Comparison of ENCODE assay signal across 15 cellular contexts in genomic region chr4:112511294-112512118, GRCh38. TPM values are rescaled to one million over a fixed set of nuclear protein-coding genes. Genes with fewer than 3 reads are reported as not detected.
DNase-seq lines count a peak whose midpoint lies in the region; ATAC-seq and TF ChIP-seq lines count a peak whose summit lies in the region.
"Had no signal": no experiment of that assay in that cellular context is flagged by ENCODE, and none has a peak within 500 bp of the region (broad histone marks: within the 10 kb centered on the region; RNA-seq: fewer than 3 reads in every experiment).

No MANE protein-coding gene starts in this region.

- WGBS in hepatocyte (ENCODE audit: low lambda C conversion rate, missing lambda C conversion rate) = 7% methylated on average over 34 of the region's 34 CpGs
- WGBS in smooth muscle cell (ENCODE audit: low lambda C conversion rate) = 9% methylated on average over 34 of the region's 34 CpGs

- peak overlapping the region; percentile 51 for H3K4me3 Mint-ChIP-seq in activated CD4-positive, alpha-beta T cell treated with anti-CD3 and anti-CD28 coated beads, Interleukin-2, amount 10 ng/mL, durations not matched to agents 24 days and 14 days

- peaks cover 11% of the 10 kb centered on the region for H3K36me3 Mint-ChIP-seq in activated CD4-positive, alpha-beta T cell treated with anti-CD3 and anti-CD28 coated beads, Interleukin-2, amount 10 ng/mL, durations not matched to agents 24 days and 14 days (ENCODE audit: low read depth)

- TF ChIP-seq CTCF in hepatocyte (IDR thresholded peaks at IDR 0.05; ENCODE audit: poor library complexity) (no peak), smooth muscle cell (IDR thresholded peaks at IDR 0.05; ENCODE audit: borderline replicate concordance, insufficient read depth, poor library complexity, severe bottlenecking) (no peak)

- H2AFZ ChIP-seq in hepatocyte (peak overlapping the region; percentile 45), smooth muscle cell (ENCODE audit: low read depth) (peak overlapping the region; percentile 60)

- H3K4me1 ChIP-seq in hepatocyte (ENCODE audit: insufficient read depth) (peaks cover 39% of the 10 kb centered on the region), smooth muscle cell (ENCODE audit: low read depth) (peaks cover 38% of the 10 kb centered on the region)

- no peak overlapping the region for H3K9ac ChIP-seq in smooth muscle cell (ENCODE audit: low read depth)
- H3K9ac ChIP-seq: KMS-11 had no signal

- H3K4me1 Mint-ChIP-seq in activated CD4-positive, alpha-beta T cell treated with anti-CD3 and anti-CD28 coated beads, Interleukin-2, amount 10 ng/mL, durations not matched to agents 24 days and 14 days = peaks cover 39% of the 10 kb centered on the region

- peaks cover 81% of the 10 kb centered on the region for H3K27me3 Mint-ChIP-seq in activated CD4-positive, alpha-beta T cell treated with anti-CD3 and anti-CD28 coated beads, Interleukin-2, amount 10 ng/mL, durations not matched to agents 24 days and 14 days

- peaks cover 10% of the 10 kb centered on the region for H3K9me3 Mint-ChIP-seq in activated CD4-positive, alpha-beta T cell treated with anti-CD3 and anti-CD28 coated beads, Interleukin-2, amount 10 ng/mL, durations not matched to agents 24 days and 14 days

- peak; percentile 65 for DNase-seq in activated CD4-positive, alpha-beta T cell treated with anti-CD3 and anti-CD28 coated beads, Interleukin-2, amount 10 ng/mL, durations not matched to agents 24 days and 14 days
- no peak for DNase-seq in activated CD4-positive, alpha-beta T cell treated with anti-CD3 and anti-CD28 coated beads, Interleukin-2, amount 50 U/mL, for 4 hours
- peak; percentile 1 to 12 for DNase-seq in activated CD4-positive, alpha-beta T cell treated with anti-CD3 and anti-CD28 coated beads, Interleukin-2, amount 50 U/mL, for 48 hours
- no peak for DNase-seq in hepatocyte (ENCODE audit: low spot score)
- DNase-seq in smooth muscle cell (lab: John Stamatoyannopoulos, UW; ENCODE audit: unreplicated experiment) = no peak
- no peak for DNase-seq in kidney glomerular epithelial cell (lab: John Stamatoyannopoulos, UW)
- DNase-seq in NCI-H1092 treated with DMSO at 0.1 percent for 48 hours (lab: John Stamatoyannopoulos, UW) = no peak
- DNase-seq: activated CD8-positive, alpha-beta memory T cell treated with anti-CD3 and anti-CD28 coated beads for 24 hours; effector CD8-positive, alpha-beta T cell; lower lobe of right lung; NCI-H187 treated with DMSO at 0.1 percent for 48 hours had no signal

- H3K4me2 ChIP-seq in hepatocyte = peak overlapping the region; percentile 74
- peak overlapping the region; percentile 75 for H3K4me2 ChIP-seq in smooth muscle cell
- H3K4me2 ChIP-seq: KMS-11 had no signal

- H3F3A ChIP-seq in smooth muscle cell (ENCODE audit: low read depth) = no peaks in the 10 kb centered on the region

- no peaks in the 10 kb centered on the region for H3K79me2 ChIP-seq in hepatocyte
- H3K79me2 ChIP-seq in smooth muscle cell (ENCODE audit: low read depth) = no peaks in the 10 kb centered on the region

- no peak overlapping the region for H3K27ac ChIP-seq in hepatocyte
- no peak overlapping the region for H3K27ac ChIP-seq in smooth muscle cell (ENCODE audit: low read depth)
- H3K27ac ChIP-seq: KMS-11, lower lobe of right lung had no signal

- H4K20me1 ChIP-seq in hepatocyte (ENCODE audit: insufficient read depth, poor library complexity, severe bottlenecking) = no peaks in the 10 kb centered on the region
- no peaks in the 10 kb centered on the region for H4K20me1 ChIP-seq in smooth muscle cell (ENCODE audit: low read depth)

- no peaks in the 10 kb centered on the region for H3K9me2 ChIP-seq in hepatocyte (replicated peaks; ENCODE audit: insufficient read depth)

- H3K4me3 ChIP-seq in hepatocyte (no peak overlapping the region), smooth muscle cell (peak overlapping the region; percentile 17)
- H3K4me3 ChIP-seq: lower lobe of right lung had no signal

- peak overlapping the region; percentile 54 for H3K27ac Mint-ChIP-seq in activated CD4-positive, alpha-beta T cell treated with anti-CD3 and anti-CD28 coated beads, Interleukin-2, amount 10 ng/mL, durations not matched to agents 24 days and 14 days

- H3K27me3 ChIP-seq in hepatocyte = peaks cover 96% of the 10 kb centered on the region
- peaks cover 100% of the 10 kb centered on the region for H3K27me3 ChIP-seq in smooth muscle cell (ENCODE audit: low read depth)

- intact Hi-C loops in activated CD4-positive, alpha-beta T cell treated with anti-CD3 and anti-CD28 coated beads, Interleukin-2, amount 10 ng/mL, durations not matched to agents 24 days and 14 days (cut with micrococcal nuclease) = loop anchor here (5.0 kb wide), 1 partner anchor 1879 kb away; no protein-coding TSS in a partner anchor

- no peaks in the 10 kb centered on the region for H3K36me3 ChIP-seq in hepatocyte (replicated peaks; ENCODE audit: insufficient read depth, low read depth)
- no peaks in the 10 kb centered on the region for H3K36me3 ChIP-seq in smooth muscle cell (ENCODE audit: low read depth)
- H3K36me3 ChIP-seq: lower lobe of right lung had no signal

- no peak for ATAC-seq in HG03108 (IDR thresholded peaks at IDR 0.05; ENCODE audit: unreplicated experiment)

- H3K9me3 ChIP-seq in hepatocyte (ENCODE audit: low read depth) (no peaks in the 10 kb centered on the region), smooth muscle cell (replicated peaks; ENCODE audit: low read depth) (no peaks in the 10 kb centered on the region)
- H3K9me3 ChIP-seq: lower lobe of right lung had no signal

RNA-seq across cellular contexts. Expression of gene NEUROG2, which starts 4.5 kb away (rescaled TPM):
- 0.16 and 0.17 TPM in 2 replicates for total RNA-seq in activated CD4-positive, alpha-beta T cell treated with anti-CD3 and anti-CD28 coated beads, Interleukin-2, amount 10 ng/mL, durations not matched to agents 24 days and 14 days
- total RNA-seq in hepatocyte = 0.20 TPM in 1 of 2 replicates, not detected in the other
- polyA plus RNA-seq in hepatocyte = 0.39 TPM in 1 of 2 replicates, not detected in the other
- total RNA-seq in smooth muscle cell = not detected in 2 replicates
- not detected in 2 replicates for polyA plus RNA-seq in smooth muscle cell
- total RNA-seq: lower lobe of right lung, sciatic nerve, ureter had no signal

Comparison
In these comparisons a context has a peak if more than half of its experiments do, and no peak if none do; other contexts are left out.
1. DNase-seq: peak in activated CD4-positive, alpha-beta T cell treated with anti-CD3 and anti-CD28 coated beads, Interleukin-2, amount 10 ng/mL, durations not matched to agents 24 days and 14 days (single experiment) and activated CD4-positive, alpha-beta T cell treated with anti-CD3 and anti-CD28 coated beads, Interleukin-2, amount 50 U/mL, for 48 hours (2 of 2); none in activated CD4-positive, alpha-beta T cell treated with anti-CD3 and anti-CD28 coated beads, Interleukin-2, amount 50 U/mL, for 4 hours (0 of 2), hepatocyte (single experiment), smooth muscle cell (single experiment), kidney glomerular epithelial cell (single experiment) and NCI-H1092 treated with DMSO at 0.1 percent for 48 hours (single experiment).